ENCODE assay signal across 2 cellular contexts in the genomic region with DNA sequence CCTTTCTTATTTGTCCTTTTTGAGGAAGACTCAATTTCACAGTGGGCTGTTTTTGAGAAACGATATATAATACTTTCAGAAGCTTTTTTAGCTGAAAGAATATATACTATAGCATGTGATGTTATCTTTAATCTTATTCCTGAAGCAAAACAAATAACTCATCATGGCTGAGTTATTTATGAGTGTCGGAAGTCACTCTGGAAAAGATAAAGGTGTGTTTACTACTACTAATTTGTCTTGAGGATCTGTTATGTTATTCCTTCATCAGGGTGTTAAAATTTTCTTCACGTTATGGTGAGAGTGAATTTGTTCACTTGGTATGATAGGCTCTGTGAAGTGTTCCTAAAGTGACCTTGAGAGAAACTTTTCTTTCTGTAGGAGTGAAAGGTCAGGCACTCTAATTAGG.
TF ChIP-seq lines count a peak whose summit lies in the region.

No MANE protein-coding gene starts in this region.

TF ChIP-seq in IMR-90, 13 proteins besides CTCF, POLR2A, EP300 and RAD21:
- no peak for TF ChIP-seq RCOR1 (IDR thresholded peaks at IDR 0.05; ENCODE audit: insufficient replicate concordance, low read length)
- no peak for TF ChIP-seq SMC3 (IDR thresholded peaks at IDR 0.05; ENCODE audit: low read depth, low read length)
- TF ChIP-seq MAFK (IDR thresholded peaks at IDR 0.05; ENCODE audit: low read depth, low read length), result no peak
- TF ChIP-seq CEBPB (IDR thresholded peaks at IDR 0.05; ENCODE audit: low read depth, low read length), result no peak
- TF ChIP-seq CHD1 (IDR thresholded peaks at IDR 0.05; ENCODE audit: low read depth, low read length), result no peak
- TF ChIP-seq MXI1 (IDR thresholded peaks at IDR 0.05; ENCODE audit: borderline replicate concordance, low read depth, low read length), result no peak
- TF ChIP-seq MAZ (IDR thresholded peaks at IDR 0.05; ENCODE audit: borderline replicate concordance, low read depth, low read length), result no peak
- no peak for TF ChIP-seq RFX5 (IDR thresholded peaks at IDR 0.05; ENCODE audit: low read depth, low read length)
- TF ChIP-seq BHLHE40 (IDR thresholded peaks at IDR 0.05; ENCODE audit: low read depth, low read length), result no peak
- no peak for TF ChIP-seq USF2 (IDR thresholded peaks at IDR 0.05; ENCODE audit: low read depth, low read length)
- TF ChIP-seq ELK1 (IDR thresholded peaks at IDR 0.05; ENCODE audit: borderline replicate concordance, low read depth, low read length), result no peak
- TF ChIP-seq NFE2L2 (IDR thresholded peaks at IDR 0.05; ENCODE audit: low read depth, low read length), result no peak
- no peak for TF ChIP-seq FOS (IDR thresholded peaks at IDR 0.05; ENCODE audit: low read depth, low read length)

TF ChIP-seq in K562, 482 proteins besides CTCF, POLR2A, EP300 and RAD21 (continues in another document):
- TF ChIP-seq GABPA (tag; conservative IDR thresholded peaks at IDR 0.05; ENCODE audit: low read depth) (peak; percentile 60), JUND (IDR thresholded peaks at IDR 0.05; ENCODE audit: borderline replicate concordance, low read depth, low read length) (peak; percentile 56; the same call in 1 of the 2 replicates), JUND (tag; IDR thresholded peaks at IDR 0.05; ENCODE audit: borderline replicate concordance, low read depth, low read length) (no peak; the same call in 2 of the 3 replicates), NR3C1 (CRISPR knock-in tag; IDR thresholded peaks at IDR 0.05) (no peak), MTA1 (IDR thresholded peaks at IDR 0.05; ENCODE audit: borderline replicate concordance) (peak; percentile 74; the same call in 1 of the 2 replicates), HNRNPLL (IDR thresholded peaks at IDR 0.05; ENCODE audit: low read depth, low read length, poor library complexity, severe bottlenecking) (no peak), CBFA2T3 (IDR thresholded peaks at IDR 0.05) (peak; percentile 49; the same call in 1 of the 2 replicates), RCOR1 (IDR thresholded peaks at IDR 0.05; ENCODE audit: borderline replicate concordance in 1 of 2, low read depth in 2 of 2, low read length in 2 of 2) (peak in 1 of 2 experiments; percentile 80; a peak in 2 of 4 replicates), NCOR1 (IDR thresholded peaks at IDR 0.05) (peak; percentile 46; the same call in 1 of the 2 replicates), ADNP (tag; IDR thresholded peaks at IDR 0.05) (peak; percentile 61; the same call in 1 of the 2 replicates), SMAD3 (CRISPR knock-in tag; conservative IDR thresholded peaks at IDR 0.05) (0 out of 2 replicates have a peak, but pooled peaks have one; percentile 24), USF2 (CRISPR knock-in tag; IDR thresholded peaks at IDR 0.05) (no peak), RNF2 (IDR thresholded peaks at IDR 0.05) (no peak), HMG20A (CRISPR knock-in tag; conservative IDR thresholded peaks at IDR 0.05) (no peak), MEIS2 (IDR thresholded peaks at IDR 0.05; ENCODE audit: partially characterized antibody) (peak; percentile 100), ATF7 (IDR thresholded peaks at IDR 0.05) (no peak), TAF1 (IDR thresholded peaks at IDR 0.05; ENCODE audit: control insufficient read depth, extremely low read depth, insufficient read depth, low read length, severe bottlenecking) (no peak), HDAC3 (IDR thresholded peaks at IDR 0.05; ENCODE audit: borderline replicate concordance, partially characterized antibody) (peak; percentile 70), TEAD4 (IDR thresholded peaks at IDR 0.05; ENCODE audit: low read length) (peak; percentile 61), TEAD4 (CRISPR knock-in tag; IDR thresholded peaks at IDR 0.05; ENCODE audit: borderline replicate concordance) (no peak), GATAD2B (IDR thresholded peaks at IDR 0.05; ENCODE audit: borderline replicate concordance) (peak; percentile 84), NELFE (IDR thresholded peaks at IDR 0.05; ENCODE audit: insufficient read depth, insufficient read length) (no peak), ZNF764 (CRISPR knock-in tag; IDR thresholded peaks at IDR 0.05; ENCODE audit: low read depth) (no peak), PRMT5 (CRISPR knock-in tag; IDR thresholded peaks at IDR 0.05) (no peak), NCOA6 (IDR thresholded peaks at IDR 0.05) (no peak), NCOA1 (IDR thresholded peaks at IDR 0.05; ENCODE audit: low read depth) (peak; percentile 48; the same call in 1 of the 2 replicates), NR4A1 (CRISPR knock-in tag; IDR thresholded peaks at IDR 0.05) (no peak), NR4A1 (tag; IDR thresholded peaks at IDR 0.05) (no peak), TEAD1 (CRISPR knock-in tag; IDR thresholded peaks at IDR 0.05) (0 out of 4 replicates have a peak, but pooled peaks of 1 of the 2 experiments have one; percentile 11), ZNF77 (CRISPR knock-in tag; IDR thresholded peaks at IDR 0.05) (no peak), NR2C2 (CRISPR knock-in tag; IDR thresholded peaks at IDR 0.05) (no peak), NR2C2 (tag; IDR thresholded peaks at IDR 0.05) (peak; percentile 61), SMC3 (conservative IDR thresholded peaks at IDR 0.05; ENCODE audit: insufficient read depth, low read depth, low read length) (no peak), ARHGAP35 (IDR thresholded peaks at IDR 0.05; ENCODE audit: partially characterized antibody) (no peak), STAG1 (CRISPR knock-in tag; IDR thresholded peaks at IDR 0.05; ENCODE audit: borderline replicate concordance) (no peak), TRIM24 (IDR thresholded peaks at IDR 0.05) (0 out of 4 replicates have a peak, but pooled peaks of 1 of the 2 experiments have one; percentile 24), FOS (IDR thresholded peaks at IDR 0.05; ENCODE audit: extremely low read depth, insufficient read length) (no peak), U2AF2 (optimal IDR thresholded peaks at IDR 0.05; ENCODE audit: low read depth, low read length) (no peak), PCBP2 (IDR thresholded peaks at IDR 0.05; ENCODE audit: low read depth, low read length, poor library complexity, severe bottlenecking) (no peak), MEF2D (tag; conservative IDR thresholded peaks at IDR 0.05; ENCODE audit: low read depth) (no peak), ZEB2 (IDR thresholded peaks at IDR 0.05) (peak; percentile 67; the same call in 1 of the 2 replicates), SMARCB1 (IDR thresholded peaks at IDR 0.05; ENCODE audit: insufficient read length, low read depth) (peak; percentile 78), ARID3A (IDR thresholded peaks at IDR 0.05; ENCODE audit: borderline replicate concordance, low read depth, low read length) (peak; percentile 76; the same call in 1 of the 2 replicates), ATF1 (CRISPR knock-in tag; IDR thresholded peaks at IDR 0.05) (no peak), ATF1 (tag; IDR thresholded peaks at IDR 0.05) (0 out of 2 replicates have a peak, but pooled peaks have one; percentile 5), HES1 (IDR thresholded peaks at IDR 0.05; ENCODE audit: low read depth) (peak; percentile 42; the same call in 1 of the 2 replicates), ZNF121 (CRISPR knock-in tag; conservative IDR thresholded peaks at IDR 0.05) (no peak), NBN (IDR thresholded peaks at IDR 0.05; ENCODE audit: low read depth) (peak; percentile 18; the same call in 1 of the 2 replicates)
- TF ChIP-seq, protein P1, sequence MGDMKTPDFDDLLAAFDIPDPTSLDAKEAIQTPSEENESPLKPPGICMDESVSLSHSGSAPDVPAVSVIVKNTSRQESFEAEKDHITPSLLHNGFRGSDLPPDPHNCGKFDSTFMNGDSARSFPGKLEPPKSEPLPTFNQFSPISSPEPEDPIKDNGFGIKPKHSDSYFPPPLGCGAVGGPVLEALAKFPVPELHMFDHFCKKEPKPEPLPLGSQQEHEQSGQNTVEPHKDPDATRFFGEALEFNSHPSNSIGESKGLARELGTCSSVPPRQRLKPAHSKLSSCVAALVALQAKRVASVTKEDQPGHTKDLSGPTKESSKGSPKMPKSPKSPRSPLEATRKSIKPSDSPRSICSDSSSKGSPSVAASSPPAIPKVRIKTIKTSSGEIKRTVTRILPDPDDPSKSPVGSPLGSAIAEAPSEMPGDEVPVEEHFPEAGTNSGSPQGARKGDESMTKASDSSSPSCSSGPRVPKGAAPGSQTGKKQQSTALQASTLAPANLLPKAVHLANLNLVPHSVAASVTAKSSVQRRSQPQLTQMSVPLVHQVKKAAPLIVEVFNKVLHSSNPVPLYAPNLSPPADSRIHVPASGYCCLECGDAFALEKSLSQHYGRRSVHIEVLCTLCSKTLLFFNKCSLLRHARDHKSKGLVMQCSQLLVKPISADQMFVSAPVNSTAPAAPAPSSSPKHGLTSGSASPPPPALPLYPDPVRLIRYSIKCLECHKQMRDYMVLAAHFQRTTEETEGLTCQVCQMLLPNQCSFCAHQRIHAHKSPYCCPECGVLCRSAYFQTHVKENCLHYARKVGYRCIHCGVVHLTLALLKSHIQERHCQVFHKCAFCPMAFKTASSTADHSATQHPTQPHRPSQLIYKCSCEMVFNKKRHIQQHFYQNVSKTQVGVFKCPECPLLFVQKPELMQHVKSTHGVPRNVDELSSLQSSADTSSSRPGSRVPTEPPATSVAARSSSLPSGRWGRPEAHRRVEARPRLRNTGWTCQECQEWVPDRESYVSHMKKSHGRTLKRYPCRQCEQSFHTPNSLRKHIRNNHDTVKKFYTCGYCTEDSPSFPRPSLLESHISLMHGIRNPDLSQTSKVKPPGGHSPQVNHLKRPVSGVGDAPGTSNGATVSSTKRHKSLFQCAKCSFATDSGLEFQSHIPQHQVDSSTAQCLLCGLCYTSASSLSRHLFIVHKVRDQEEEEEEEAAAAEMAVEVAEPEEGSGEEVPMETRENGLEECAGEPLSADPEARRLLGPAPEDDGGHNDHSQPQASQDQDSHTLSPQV (IDR thresholded peaks at IDR 0.05), result peak; percentile 38
- TF ChIP-seq, protein P2, sequence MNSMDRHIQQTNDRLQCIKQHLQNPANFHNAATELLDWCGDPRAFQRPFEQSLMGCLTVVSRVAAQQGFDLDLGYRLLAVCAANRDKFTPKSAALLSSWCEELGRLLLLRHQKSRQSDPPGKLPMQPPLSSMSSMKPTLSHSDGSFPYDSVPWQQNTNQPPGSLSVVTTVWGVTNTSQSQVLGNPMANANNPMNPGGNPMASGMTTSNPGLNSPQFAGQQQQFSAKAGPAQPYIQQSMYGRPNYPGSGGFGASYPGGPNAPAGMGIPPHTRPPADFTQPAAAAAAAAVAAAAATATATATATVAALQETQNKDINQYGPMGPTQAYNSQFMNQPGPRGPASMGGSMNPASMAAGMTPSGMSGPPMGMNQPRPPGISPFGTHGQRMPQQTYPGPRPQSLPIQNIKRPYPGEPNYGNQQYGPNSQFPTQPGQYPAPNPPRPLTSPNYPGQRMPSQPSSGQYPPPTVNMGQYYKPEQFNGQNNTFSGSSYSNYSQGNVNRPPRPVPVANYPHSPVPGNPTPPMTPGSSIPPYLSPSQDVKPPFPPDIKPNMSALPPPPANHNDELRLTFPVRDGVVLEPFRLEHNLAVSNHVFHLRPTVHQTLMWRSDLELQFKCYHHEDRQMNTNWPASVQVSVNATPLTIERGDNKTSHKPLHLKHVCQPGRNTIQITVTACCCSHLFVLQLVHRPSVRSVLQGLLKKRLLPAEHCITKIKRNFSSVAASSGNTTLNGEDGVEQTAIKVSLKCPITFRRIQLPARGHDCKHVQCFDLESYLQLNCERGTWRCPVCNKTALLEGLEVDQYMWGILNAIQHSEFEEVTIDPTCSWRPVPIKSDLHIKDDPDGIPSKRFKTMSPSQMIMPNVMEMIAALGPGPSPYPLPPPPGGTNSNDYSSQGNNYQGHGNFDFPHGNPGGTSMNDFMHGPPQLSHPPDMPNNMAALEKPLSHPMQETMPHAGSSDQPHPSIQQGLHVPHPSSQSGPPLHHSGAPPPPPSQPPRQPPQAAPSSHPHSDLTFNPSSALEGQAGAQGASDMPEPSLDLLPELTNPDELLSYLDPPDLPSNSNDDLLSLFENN (IDR thresholded peaks at IDR 0.05; ENCODE audit: low read depth in 2 of 2, low read length in 2 of 2), result peak in 1 of 2 experiments; percentile 63; a peak in 1 of 4 replicates
- TF ChIP-seq, protein P3, sequence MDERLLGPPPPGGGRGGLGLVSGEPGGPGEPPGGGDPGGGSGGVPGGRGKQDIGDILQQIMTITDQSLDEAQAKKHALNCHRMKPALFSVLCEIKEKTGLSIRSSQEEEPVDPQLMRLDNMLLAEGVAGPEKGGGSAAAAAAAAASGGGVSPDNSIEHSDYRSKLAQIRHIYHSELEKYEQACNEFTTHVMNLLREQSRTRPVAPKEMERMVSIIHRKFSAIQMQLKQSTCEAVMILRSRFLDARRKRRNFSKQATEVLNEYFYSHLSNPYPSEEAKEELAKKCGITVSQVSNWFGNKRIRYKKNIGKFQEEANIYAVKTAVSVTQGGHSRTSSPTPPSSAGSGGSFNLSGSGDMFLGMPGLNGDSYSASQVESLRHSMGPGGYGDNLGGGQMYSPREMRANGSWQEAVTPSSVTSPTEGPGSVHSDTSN (CRISPR knock-in tag; IDR thresholded peaks at IDR 0.05; ENCODE audit: low read depth), result peak; percentile 82
- TF ChIP-seq, protein P3 (tag; conservative IDR thresholded peaks at IDR 0.05; ENCODE audit: low read depth), result peak; percentile 98
